In the genomic region with DNA sequence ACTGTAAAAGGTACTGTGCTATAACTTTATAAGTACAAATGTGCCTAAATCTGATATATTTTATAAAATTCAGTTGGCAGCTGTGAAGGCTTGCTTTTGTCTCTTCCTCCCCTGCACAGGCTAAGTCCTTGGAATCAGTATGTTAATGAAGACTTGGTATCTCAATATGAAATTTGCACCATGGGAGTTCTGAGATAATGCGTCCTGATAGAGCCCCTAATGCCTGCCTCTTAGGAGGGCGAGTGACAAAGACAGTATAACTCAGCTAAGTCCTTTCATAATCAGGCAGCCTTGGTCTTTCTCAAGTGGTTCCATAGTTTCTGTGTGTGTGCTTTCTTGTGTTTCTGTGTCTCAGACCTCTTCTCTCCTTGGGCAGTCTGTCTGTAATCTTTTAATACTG, we compare ENCODE assay signal across 32 cellular contexts.
"Had no signal": no experiment of that assay in that cellular context is flagged by ENCODE, and none has a peak within 500 bp of the region (broad histone marks: within the 10 kb centered on the region; RNA-seq: fewer than 3 reads in every experiment).

No MANE protein-coding gene starts in this region.

- H3K36me3 ChIP-seq: brain microvascular endothelial cell, cardiac muscle cell, MG63 had no signal

- H3K4me3 Mint-ChIP-seq: activated CD4-positive, alpha-beta memory T cell treated with anti-CD3 and anti-CD28 coated beads for 36 hours; activated CD4-positive, alpha-beta T cell treated with anti-CD3 and anti-CD28 coated beads, Interleukin-2, amount 10 ng/mL, durations not matched to agents 7 days and 5 days; activated naive CD4-positive, alpha-beta T cell treated with anti-CD3 and anti-CD28 coated beads for 36 hours; activated naive CD8-positive, alpha-beta T cell; activated T-helper 17 cell treated with anti-CD3 and anti-CD28 coated beads, Interleukin-2, amount 50 U/mL, for 72 hours; T-cell had no signal

- H3K27ac ChIP-seq: brain microvascular endothelial cell, cardiac muscle cell, SK-N-MC had no signal

- H3K9me3 Mint-ChIP-seq: activated CD4-positive, alpha-beta memory T cell treated with anti-CD3 and anti-CD28 coated beads for 36 hours; activated CD4-positive, alpha-beta T cell treated with anti-CD3 and anti-CD28 coated beads, Interleukin-2, amount 10 ng/mL, durations not matched to agents 7 days and 5 days; activated naive CD4-positive, alpha-beta T cell treated with anti-CD3 and anti-CD28 coated beads for 36 hours; activated T-helper 17 cell treated with anti-CD3 and anti-CD28 coated beads, Interleukin-2, amount 50 U/mL, for 72 hours; T-cell had no signal

- DNase-seq: activated CD4-positive, alpha-beta memory T cell treated with anti-CD3 and anti-CD28 coated beads for 36 hours; activated CD4-positive, alpha-beta T cell treated with anti-CD3 and anti-CD28 coated beads, Interleukin-2, amount 10 ng/mL, durations not matched to agents 7 days and 5 days; activated CD4-positive, CD25-positive, alpha-beta regulatory T cell; activated gamma-delta T cell; activated naive CD4-positive, alpha-beta T cell treated with anti-CD3 and anti-CD28 coated beads for 36 hours; activated T-cell treated with anti-CD3 and anti-CD28 coated beads for 4 hours; activated T-cell treated with anti-CD3 and anti-CD28 coated beads, Interleukin-2, amount 50 U/mL, for 48 hours; amygdala; brain microvascular endothelial cell; cerebellar nuclear complex; MG63; MV-4-11; NCI-H1092 treated with DMSO at 0.1 percent for 48 hours; NCI-H1436; NCI-H187; NCI-H2081; NCI-H2171; NCI-H2227 treated with DMSO at 0.1 percent for 48 hours; NCI-H446 treated with DMSO at 0.1 percent for 48 hours; NCI-H524 treated with DMSO at 0.1 percent for 48 hours; NCI-H748 treated with DMSO at 0.1 percent for 48 hours; RPMI8226; T-cell; T-helper 2 cell; T1000 had no signal

- H3K9me3 ChIP-seq: MG63 had no signal

- H3K36me3 Mint-ChIP-seq: activated CD4-positive, alpha-beta memory T cell treated with anti-CD3 and anti-CD28 coated beads for 36 hours; activated naive CD8-positive, alpha-beta T cell; T-cell had no signal

- FAIRE-seq: astrocyte, TTC549 had no signal

- H3K27ac Mint-ChIP-seq: activated CD4-positive, alpha-beta memory T cell treated with anti-CD3 and anti-CD28 coated beads for 36 hours; activated CD4-positive, alpha-beta T cell treated with anti-CD3 and anti-CD28 coated beads, Interleukin-2, amount 10 ng/mL, durations not matched to agents 7 days and 5 days; activated naive CD4-positive, alpha-beta T cell treated with anti-CD3 and anti-CD28 coated beads for 36 hours; activated naive CD8-positive, alpha-beta T cell; activated T-helper 17 cell treated with anti-CD3 and anti-CD28 coated beads, Interleukin-2, amount 50 U/mL, for 72 hours; T-cell had no signal

- H3K4me3 ChIP-seq: cardiac muscle cell, MG63, SK-N-MC had no signal

- H3K27me3 Mint-ChIP-seq: activated CD4-positive, alpha-beta memory T cell treated with anti-CD3 and anti-CD28 coated beads for 36 hours; activated CD4-positive, alpha-beta T cell treated with anti-CD3 and anti-CD28 coated beads, Interleukin-2, amount 10 ng/mL, durations not matched to agents 7 days and 5 days; activated naive CD8-positive, alpha-beta T cell; activated T-helper 17 cell treated with anti-CD3 and anti-CD28 coated beads, Interleukin-2, amount 50 U/mL, for 72 hours; T-cell had no signal

- H3K27me3 ChIP-seq: brain microvascular endothelial cell, cardiac muscle cell, MG63 had no signal

- ATAC-seq: activated T-helper 17 cell treated with anti-CD3 and anti-CD28 coated beads, Interleukin-2, amount 50 U/mL, for 72 hours; Right ventricle myocardium inferior; T-cell had no signal
